14 cellular contexts compared by ENCODE assay signal in genomic region chr3:101279162-101279561, GRCh38.
"Had no signal": no experiment of that assay in that cellular context is flagged by ENCODE, and none has a peak within 500 bp of the region (broad histone marks: within the 10 kb centered on the region; RNA-seq: fewer than 3 reads in every experiment).

No MANE protein-coding gene starts in this region.

- DNase-seq: activated CD4-positive, alpha-beta memory T cell treated with anti-CD3 and anti-CD28 coated beads, Interleukin-2, amount 10 ng/mL, durations not matched to agents 7 days and 5 days; activated CD4-positive, alpha-beta T cell treated with anti-CD3 and anti-CD28 coated beads for 36 hours; activated gamma-delta T cell; activated T-cell treated with anti-CD3 and anti-CD28 coated beads, Interleukin-2, amount 50 U/mL, for 48 hours; amygdala; esophagus squamous epithelium; left colon; natural killer cell; nucleus accumbens; small intestine; WERI-Rb-1 had no signal

- H3K27me3 ChIP-seq: esophagus squamous epithelium, right atrium auricular region, tibial nerve had no signal

- H3K4me3 ChIP-seq: esophagus squamous epithelium, lung, right atrium auricular region, tibial nerve had no signal

- H3K27ac ChIP-seq: esophagus squamous epithelium, right atrium auricular region, tibial nerve, WERI-Rb-1 had no signal
